In the genomic region with DNA sequence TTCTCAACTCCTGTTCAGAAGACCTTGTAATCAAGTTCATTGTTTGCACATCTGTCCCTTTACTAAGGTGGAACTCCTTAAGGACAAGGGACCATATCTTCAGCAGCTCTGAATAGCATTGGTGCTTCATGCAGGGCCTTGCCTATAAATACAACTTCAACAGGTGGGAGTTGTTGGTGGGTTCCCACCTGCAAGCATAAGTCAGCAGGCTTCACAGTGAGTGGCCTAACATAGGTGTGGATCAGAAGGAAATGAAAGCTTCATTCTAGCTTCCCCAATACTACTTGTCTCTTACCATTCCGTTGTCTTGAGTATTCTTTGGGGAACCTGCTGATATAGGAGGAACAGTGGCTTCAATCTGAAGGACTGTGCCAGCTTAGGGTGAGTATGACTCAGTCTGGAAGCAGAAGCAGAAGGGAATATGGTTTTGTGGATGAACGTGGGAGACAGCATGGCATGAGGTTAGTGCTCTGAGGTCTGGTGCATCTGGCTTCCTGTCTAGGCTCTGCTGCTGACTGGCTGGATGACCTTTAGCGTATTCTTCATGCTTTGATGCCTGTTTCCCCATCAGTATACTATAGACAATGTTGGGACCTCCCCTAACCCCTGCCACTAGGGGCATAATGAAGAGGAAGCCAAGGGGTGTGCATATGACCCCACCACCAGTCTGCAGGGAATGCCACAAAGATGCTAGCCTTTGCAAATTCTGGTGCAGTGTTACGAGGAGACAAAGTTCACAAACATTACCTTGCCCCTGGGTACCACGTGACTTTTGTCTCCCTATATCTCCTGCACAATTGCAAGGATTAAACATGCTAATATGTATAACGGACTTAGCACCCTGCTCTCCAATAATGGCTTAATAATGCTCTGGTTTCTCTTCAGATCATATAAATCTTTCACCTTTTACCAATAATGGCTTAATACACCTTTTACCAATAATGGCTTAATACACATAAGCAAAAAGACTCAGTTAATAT, we compare ENCODE assay signal across 8 cellular contexts.
DNase-seq lines count a peak whose midpoint lies in the region; ATAC-seq and TF ChIP-seq lines count a peak whose summit lies in the region.

No MANE protein-coding gene starts in this region.

- peak; percentile 70 for TF ChIP-seq CTCF in GM12864 (IDR thresholded peaks at IDR 0.05; ENCODE audit: low read depth, low read length, missing control alignments)

- intact Hi-C loops in dendritic cell treated with granulocyte-macrophage colony-stimulating factor and Interleukin-4, amounts not matched to agents 40 ng/mL and 50 ng/mL, for 4 days (cut with micrococcal nuclease): loop anchor here (5.0 kb wide), 1 partner anchor 75 kb away; no protein-coding TSS in a partner anchor

- H3K27ac Mint-ChIP-seq in dendritic cell treated with granulocyte-macrophage colony-stimulating factor and Interleukin-4, amounts not matched to agents 40 ng/mL and 50 ng/mL, for 4 days: peak overlapping the region; percentile 53

- H3K4me1 Mint-ChIP-seq in dendritic cell treated with granulocyte-macrophage colony-stimulating factor and Interleukin-4, amounts not matched to agents 40 ng/mL and 50 ng/mL, for 4 days (ENCODE audit: low read depth): peaks cover 84% of the 10 kb centered on the region

- H3K4me3 Mint-ChIP-seq in dendritic cell treated with granulocyte-macrophage colony-stimulating factor and Interleukin-4, amounts not matched to agents 40 ng/mL and 50 ng/mL, for 4 days: peak overlapping the region; percentile 14

- ATAC-seq in GM19468 (IDR thresholded peaks at IDR 0.05; ENCODE audit: extremely low read depth, unreplicated experiment) (peak; percentile 34), HG03457 (IDR thresholded peaks at IDR 0.05; ENCODE audit: unreplicated experiment) (peak; percentile 34)

- no peaks in the 10 kb centered on the region for H3K36me3 Mint-ChIP-seq in dendritic cell treated with granulocyte-macrophage colony-stimulating factor and Interleukin-4, amounts not matched to agents 40 ng/mL and 50 ng/mL, for 4 days (ENCODE audit: low read depth)

- H3K4me3 ChIP-seq in GM12864 (ENCODE audit: low read depth, low read length): no peak overlapping the region

- H3K9me3 Mint-ChIP-seq in dendritic cell treated with granulocyte-macrophage colony-stimulating factor and Interleukin-4, amounts not matched to agents 40 ng/mL and 50 ng/mL, for 4 days: no peaks in the 10 kb centered on the region

- DNase-seq in GM12864 (ENCODE audit: low read depth) (no peak), NCI-H2107 treated with DMSO at 0.1 percent for 48 hours (lab: John Stamatoyannopoulos, UW; ENCODE audit: unreplicated experiment) (no peak), ureter (ENCODE audit: low spot score) (no peak)
- DNase-seq in activated CD8-positive, alpha-beta memory T cell treated with anti-CD3 and anti-CD28 coated beads, Interleukin-2, amount 50 U/mL, for 4 hours: no peak
- DNase-seq in stimulated activated naive CD4-positive, alpha-beta T cell treated with Interleukin-2 at 50 U/mL for 16 hours (lab: John Stamatoyannopoulos, UW): no peak

- H3K27me3 Mint-ChIP-seq in dendritic cell treated with granulocyte-macrophage colony-stimulating factor and Interleukin-4, amounts not matched to agents 40 ng/mL and 50 ng/mL, for 4 days: peaks cover 4% of the 10 kb centered on the region
